In genomic region chr7:2738766-2739549, GRCh38 we compare ENCODE assay signal across 28 cellular contexts. TPM values are rescaled to one million over a fixed set of nuclear protein-coding genes. Genes with fewer than 3 reads are reported as not detected.
DNase-seq lines count a peak whose midpoint lies in the region; ATAC-seq, FAIRE-seq and TF ChIP-seq lines count a peak whose summit lies in the region.
"Had no signal": no experiment of that assay in that cellular context is flagged by ENCODE, and none has a peak within 500 bp of the region (broad histone marks: within the 10 kb centered on the region; RNA-seq: fewer than 3 reads in every experiment).

No MANE protein-coding gene starts in this region.

- H3K9me3 ChIP-seq in ovary, result no peaks in the 10 kb centered on the region
- H3K9me3 ChIP-seq: lower lobe of right lung, uterus had no signal

- no peak for TF ChIP-seq POLR2A in ovary (IDR thresholded peaks at IDR 0.05)

- H3K36me3 ChIP-seq in ovary, result no peaks in the 10 kb centered on the region
- H3K36me3 ChIP-seq: lower lobe of right lung, uterus had no signal

- TF ChIP-seq CTCF in dorsolateral prefrontal cortex (IDR thresholded peaks at IDR 0.05 in 54 of 56, conservative IDR thresholded peaks at IDR 0.05 in 2 of 56; ENCODE audit: low read depth in 1 of 56, partially characterized antibody in 56 of 56) (no peak), ovary (IDR thresholded peaks at IDR 0.05) (no peak)

- H3K4me3 ChIP-seq in dorsolateral prefrontal cortex (peak overlapping the region in 7 of 59 donors; percentile 2 to 31 (median 17)), ovary (no peak overlapping the region)
- H3K4me3 ChIP-seq: hepatocyte, lower lobe of right lung, uterus had no signal

- DNase-seq in left ventricle myocardium superior (peak; percentile 40), left cardiac atrium (no peak), dorsolateral prefrontal cortex (peak in 1 of 10 donors; percentile 21), ovary (peak in 3 of 5 donors; percentile 33 to 44 (median 35)), urothelium cell line (ENCODE audit: low spot score) (no peak), UCSD-AML1 (lab: John Stamatoyannopoulos, UW; ENCODE audit: unreplicated experiment) (no peak)
- DNase-seq: ACHN; activated CD8-positive, alpha-beta T cell treated with anti-CD3 and anti-CD28 coated beads, Interleukin-2, amount 10 ng/mL, durations not matched to agents 7 days and 5 days; activated naive CD8-positive, alpha-beta T cell treated with anti-CD3 and anti-CD28 coated beads for 36 hours; effector CD4-positive, alpha-beta T cell; foreskin melanocyte; immature natural killer cell; KBM-7; lower lobe of right lung; NCI-H187 treated with DMSO at 0.1 percent for 48 hours; NCI-H345; NCI-H774; retina; stimulated activated CD4-positive, alpha-beta T cell treated with anti-CD3 and anti-CD28 coated beads, Interleukin-12 subunit alpha, Interleukin-12 subunit beta, amount 100 ng/mL, for 4 hours; stimulated activated CD4-positive, alpha-beta T cell treated with anti-CD3 and anti-CD28 coated beads, Interleukin-4, amount 100 ng/mL, for 4 hours; SW 1271 had no signal

- H3K27me3 ChIP-seq in dorsolateral prefrontal cortex (no peaks in the 10 kb centered on the region), ovary (no peaks in the 10 kb centered on the region)
- H3K27me3 ChIP-seq: hepatocyte, uterus had no signal

- intact Hi-C loops in left ventricle myocardium superior (cut with micrococcal nuclease), result no loop called here
- intact Hi-C loops in left cardiac atrium (cut with DNase I), result no loop called here
- intact Hi-C loops in dorsolateral prefrontal cortex (cut with DNase I), result no loop called here
- intact Hi-C loops in ovary (cut with DNase I), result no loop called here

- TF ChIP-seq EP300 in ovary (IDR thresholded peaks at IDR 0.05), result no peak

- ATAC-seq in left ventricle myocardium superior (no peak), left cardiac atrium (no peak), HG03442 (IDR thresholded peaks at IDR 0.05; ENCODE audit: unreplicated experiment) (no peak), GM21619 (IDR thresholded peaks at IDR 0.05; ENCODE audit: unreplicated experiment) (no peak)
- ATAC-seq: activated CD4-positive, CD25-positive, alpha-beta regulatory T cell treated with anti-CD3 and anti-CD28 coated beads, Interleukin-2, amount 50 U/mL, for 24 hours; activated CD8-positive, alpha-beta T cell treated with anti-CD3 and anti-CD28 coated beads, Interleukin-2, amount 10 ng/mL, durations not matched to agents 7 days and 5 days had no signal

- 92 to 96% (median 93%) methylated on average over 19 of the region's 19 CpGs for WGBS in ovary, 3 donors

- peak; percentile 73 for FAIRE-seq in urothelium cell line (lab: Jason Lieb, UNC)
- FAIRE-seq: astrocyte had no signal

- H3K4me1 ChIP-seq in ovary (ENCODE audit: insufficient read depth), result peaks cover 8% of the 10 kb centered on the region
- H3K4me1 ChIP-seq: uterus had no signal

- H3K27ac ChIP-seq in dorsolateral prefrontal cortex (peak overlapping the region in 38 of 59 donors; percentile 4 to 77 (median 52)), ovary (no peak overlapping the region)
- H3K27ac ChIP-seq: hepatocyte, lower lobe of right lung had no signal

RNA-seq across cellular contexts. Expression of gene AMZ1, which starts 51.0 kb away (rescaled TPM):
- total RNA-seq in left ventricle myocardium superior, result 0.05 TPM
- total RNA-seq in left cardiac atrium, result under 1 TPM; 0.27 to 0.34 TPM
- total RNA-seq in dorsolateral prefrontal cortex, result 10 to 100 TPM in 74 of 120 experiments, 1 to 10 TPM in 46; 6.1 to 23.5 (median 11.7) TPM
- 1 to 10 TPM in 2 of 7 donors, under 1 TPM in 4, not detected in 1; 0.24 to 2.6 (median 0.93) TPM for total RNA-seq in ovary
- under 1 TPM; 0.15 to 0.45 TPM for polyA plus RNA-seq in ovary
- total RNA-seq: activated CD8-positive, alpha-beta T cell treated with anti-CD3 and anti-CD28 coated beads, Interleukin-2, amount 10 ng/mL, durations not matched to agents 7 days and 5 days; hepatocyte; HT1080 had no signal

Comparison
In these comparisons a context has a peak if more than half of its experiments do, and no peak if none do; other contexts are left out.
1. DNase-seq: peak in left ventricle myocardium superior (single experiment) and ovary (3 of 5); none in left cardiac atrium (single experiment), urothelium cell line (single experiment) and UCSD-AML1 (single experiment).
2. H3K27ac ChIP-seq: peak in dorsolateral prefrontal cortex (38 of 59); none in ovary (0 of 2).